25 cellular contexts compared by ENCODE assay signal in the genomic region with DNA sequence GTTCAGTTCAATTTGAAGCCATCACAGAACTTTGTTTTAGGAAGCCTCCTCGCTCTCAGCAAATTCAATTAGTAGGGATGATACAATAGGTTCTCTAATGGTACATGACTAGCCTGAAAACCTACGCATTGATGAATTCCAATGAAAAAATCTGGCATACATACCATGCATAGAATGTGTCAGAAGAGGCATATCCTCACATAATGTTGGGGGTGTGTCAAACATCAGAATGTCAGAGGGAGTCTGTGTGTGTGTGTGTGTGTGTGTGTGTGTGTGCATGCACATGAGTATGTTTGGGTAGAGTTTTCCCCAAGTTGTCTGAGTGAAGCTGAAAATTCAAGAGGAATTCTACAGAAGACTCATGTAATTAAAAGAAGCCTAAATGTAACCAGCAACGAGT.
DNase-seq lines count a peak whose midpoint lies in the region; ATAC-seq, FAIRE-seq and TF ChIP-seq lines count a peak whose summit lies in the region.
"Had no signal": no experiment of that assay in that cellular context is flagged by ENCODE, and none has a peak within 500 bp of the region (broad histone marks: within the 10 kb centered on the region; RNA-seq: fewer than 3 reads in every experiment).

No MANE protein-coding gene starts in this region.

- no peak for TF ChIP-seq CTCF in left ventricle myocardium inferior (IDR thresholded peaks at IDR 0.05; ENCODE audit: borderline replicate concordance)
- TF ChIP-seq CTCF in astrocyte of the spinal cord (IDR thresholded peaks at IDR 0.05; ENCODE audit: low read depth, low read length): no peak
- TF ChIP-seq CTCF in foreskin keratinocyte (conservative IDR thresholded peaks at IDR 0.05): no peak
- TF ChIP-seq CTCF in type B pancreatic cell (conservative IDR thresholded peaks at IDR 0.05): no peak

- no peaks in the 10 kb centered on the region for H3K27me3 ChIP-seq in left ventricle myocardium inferior (ENCODE audit: low read depth)
- H3K27me3 ChIP-seq in foreskin keratinocyte: no peaks in the 10 kb centered on the region
- H3K27me3 ChIP-seq: pancreas had no signal

- no peaks in the 10 kb centered on the region for H3K9me3 Mint-ChIP-seq in type B pancreatic cell

- H3K4me3 ChIP-seq in left ventricle myocardium inferior: no peak overlapping the region
- no peak overlapping the region for H3K4me3 ChIP-seq in astrocyte of the spinal cord (ENCODE audit: low read depth, low read length)
- H3K4me3 ChIP-seq: A549, pancreas had no signal

- no peaks in the 10 kb centered on the region for H3K36me3 ChIP-seq in left ventricle myocardium inferior
- H3K36me3 ChIP-seq: pancreas had no signal

- no peaks in the 10 kb centered on the region for H3K9me3 ChIP-seq in left ventricle myocardium inferior (replicated peaks)
- H3K9me3 ChIP-seq: A549, pancreas had no signal

- no peak overlapping the region for H3K4me3 Mint-ChIP-seq in type B pancreatic cell
- H3K4me3 Mint-ChIP-seq: activated naive CD8-positive, alpha-beta T cell treated with anti-CD3 and anti-CD28 coated beads for 36 hours; IgD-negative memory B cell; naive B cell; T-cell had no signal

- H3K27ac ChIP-seq in left ventricle myocardium inferior (replicated peaks) (peak overlapping the region; percentile 72), foreskin keratinocyte (no peak overlapping the region)
- H3K27ac ChIP-seq: C4-2B, HL-60, pancreas had no signal

- H3K27me3 Mint-ChIP-seq in type B pancreatic cell: no peaks in the 10 kb centered on the region
- H3K27me3 Mint-ChIP-seq: activated naive CD8-positive, alpha-beta T cell treated with anti-CD3 and anti-CD28 coated beads for 36 hours; IgD-negative memory B cell; T-cell had no signal

- H3K27ac Mint-ChIP-seq in type B pancreatic cell: no peak overlapping the region
- H3K27ac Mint-ChIP-seq: activated naive CD8-positive, alpha-beta T cell treated with anti-CD3 and anti-CD28 coated beads for 36 hours; IgD-negative memory B cell; naive B cell; T-cell had no signal

- peak; percentile 27 for FAIRE-seq in urothelium cell line (lab: Jason Lieb, UNC)
- FAIRE-seq: A549, kidney, pancreas had no signal

- in situ Hi-C loops in astrocyte of the spinal cord (cut with HindIII; ENCODE audit: low sequenced_read_pairs): no loop called here

- peaks cover 17% of the 10 kb centered on the region for H3K36me3 Mint-ChIP-seq in type B pancreatic cell
- H3K36me3 Mint-ChIP-seq: activated naive CD8-positive, alpha-beta T cell treated with anti-CD3 and anti-CD28 coated beads for 36 hours; IgD-negative memory B cell; naive B cell; T-cell had no signal

- H3K4me1 Mint-ChIP-seq in type B pancreatic cell (ENCODE audit: unreplicated experiment): peaks cover 4% of the 10 kb centered on the region
- H3K4me1 Mint-ChIP-seq: activated naive CD8-positive, alpha-beta T cell treated with anti-CD3 and anti-CD28 coated beads for 36 hours; IgD-negative memory B cell; naive B cell; T-cell had no signal

- ATAC-seq in Right ventricle myocardium superior (ENCODE audit: poor library complexity): no peak
- peak; percentile 65 for ATAC-seq in foreskin keratinocyte
- ATAC-seq: A549, pancreas, sciatic nerve, T-cell had no signal

- intact Hi-C loops in left ventricle myocardium inferior (cut with micrococcal nuclease) (no loop called here), Right ventricle myocardium superior (cut with DNase I) (no loop called here)

- DNase-seq in left ventricle myocardium inferior (no peak), Right ventricle myocardium superior (no peak), astrocyte of the spinal cord (ENCODE audit: low read depth, low spot score) (peak; percentile 43), foreskin keratinocyte (peak; percentile 57 to 90), urothelium cell line (ENCODE audit: low spot score) (no peak), type B pancreatic cell (ENCODE audit: extremely low spot score, unreplicated experiment) (no peak), NCI-H2107 (lab: John Stamatoyannopoulos, UW) (no peak)
- DNase-seq in activated T-cell treated with anti-CD3 and anti-CD28 coated beads, Interleukin-2, amount 50 U/mL, for 48 hours: no peak
- DNase-seq: activated CD4-positive, alpha-beta T cell treated with anti-CD3 and anti-CD28 coated beads for 4 hours; activated naive CD8-positive, alpha-beta T cell treated with anti-CD3 and anti-CD28 coated beads for 36 hours; central memory CD4-positive, alpha-beta T cell; effector CD4-positive, alpha-beta T cell; GDM1; hypothalamus; kidney; naive B cell; NCI-H1417 treated with DMSO at 0.1 percent for 48 hours; NCI-H526 treated with DMSO at 0.1 percent for 48 hours; pancreas; T-cell had no signal

- H3K4me1 ChIP-seq in left ventricle myocardium inferior: peaks cover 66% of the 10 kb centered on the region
- H3K4me1 ChIP-seq in foreskin keratinocyte: peaks cover 39% of the 10 kb centered on the region
- H3K4me1 ChIP-seq: pancreas had no signal

Comparison
In these comparisons a context has a peak if more than half of its experiments do, and no peak if none do; other contexts are left out.
1. DNase-seq: peak in astrocyte of the spinal cord (single experiment) and foreskin keratinocyte (2 of 2); none in left ventricle myocardium inferior (single experiment), Right ventricle myocardium superior (single experiment), urothelium cell line (single experiment), type B pancreatic cell (single experiment), NCI-H2107 (single experiment) and activated T-cell treated with anti-CD3 and anti-CD28 coated beads, Interleukin-2, amount 50 U/mL, for 48 hours (0 of 2).